In genomic region chr17:82592751-82593589, GRCh38 we compare ENCODE assay signal across 8 cellular contexts. TPM values are rescaled to one million over a fixed set of nuclear protein-coding genes. Genes with fewer than 3 reads are reported as not detected.
DNase-seq lines count a peak whose midpoint lies in the region; ATAC-seq, FAIRE-seq and TF ChIP-seq lines count a peak whose summit lies in the region.

No MANE protein-coding gene starts in this region.

- peak overlapping the region; percentile 75 for H3K27ac ChIP-seq in right cardiac atrium (ENCODE audit: low read length)

- WGBS in right cardiac atrium = 13% methylated on average over 30 of the region's 30 CpGs

- intact Hi-C loops in right cardiac atrium (cut with DNase I) = no loop called here

- peak; percentile 73 for DNase-seq in CMK (ENCODE audit: low read depth)
- DNase-seq in MG63 = peak; percentile 61
- peak; percentile 37 to 82 (median 57) for DNase-seq in T-helper 1 cell
- DNase-seq in anterior cingulate cortex (lab: John Stamatoyannopoulos, UW) = peak in 52 of 58 donors; percentile 35 to 90 (median 74)
- peak; percentile 73 to 81 (median 80) for DNase-seq in right cardiac atrium
- peak; percentile 26 for DNase-seq in pulmonary artery endothelial cell (ENCODE audit: low read depth, low spot score)
- no peak for DNase-seq in D721Med (ENCODE audit: insufficient read length, low spot score)

- H3K9me3 ChIP-seq in MG63 = no peaks in the 10 kb centered on the region
- no peaks in the 10 kb centered on the region for H3K9me3 ChIP-seq in right cardiac atrium (ENCODE audit: control insufficient read depth, low read length)

- H3K36me3 ChIP-seq in MG63 = peaks cover 62% of the 10 kb centered on the region

- peaks cover 10% of the 10 kb centered on the region for H3K4me1 ChIP-seq in right cardiac atrium (ENCODE audit: control insufficient read depth, insufficient read depth, low read length)

- H3K4me3 ChIP-seq in MG63 (no peak overlapping the region), right cardiac atrium (ENCODE audit: low read length) (peak overlapping the region; percentile 37)

- H3K27me3 ChIP-seq in MG63 (no peaks in the 10 kb centered on the region), right cardiac atrium (ENCODE audit: control insufficient read depth, insufficient read depth) (no peaks in the 10 kb centered on the region)

- ATAC-seq in right cardiac atrium = peak; percentile 47 to 56
- ATAC-seq in HG03354 (IDR thresholded peaks at IDR 0.05; ENCODE audit: poor library complexity, severe bottlenecking, unreplicated experiment) = no peak

- no peak for TF ChIP-seq CTCF in D721Med (IDR thresholded peaks at IDR 0.05; ENCODE audit: insufficient read depth, missing control alignments)

- FAIRE-seq in D721Med (lab: Jason Lieb, UNC) = no peak

RNA-seq across cellular contexts. Expression of gene WDR45B, which starts 55.3 kb away (rescaled TPM):
- total RNA-seq in MG63 (2014; rRNA removed; shearing (Covaris generic); ENCODE audit: low replicate concordance) = 110 and 119 TPM in 2 replicates
- total RNA-seq in right cardiac atrium (10 to 100 TPM; 43.8 to 49.2 (median 45.8) TPM), pulmonary artery endothelial cell (59.4 and 79.9 TPM in 2 replicates)
- 37.0 TPM for polyA plus RNA-seq in right cardiac atrium
